Comparison of ENCODE assay signal across 24 cellular contexts in genomic region chr6:126100386-126100785, GRCh38.
"Had no signal": no experiment of that assay in that cellular context is flagged by ENCODE, and none has a peak within 500 bp of the region (broad histone marks: within the 10 kb centered on the region; RNA-seq: fewer than 3 reads in every experiment).

No MANE protein-coding gene starts in this region.

- DNase-seq: colonic mucosa; cortex of kidney; effector CD8-positive, alpha-beta T cell; effector memory CD8-positive, alpha-beta T cell; endodermal cell; esophagus squamous epithelium; foreskin fibroblast; heart left ventricle; hypothalamus; immature natural killer cell; islet precursor cell; left cardiac atrium; left lung; left ventricle myocardium superior; lower lobe of right lung; mesendoderm; midbrain; naive thymus-derived CD4-positive, alpha-beta T cell had no signal

- H3K27ac ChIP-seq: colonic mucosa, esophagus squamous epithelium, gastroesophageal sphincter, heart left ventricle, hepatocyte, left lung, lower lobe of right lung had no signal

- H3K36me3 ChIP-seq: colonic mucosa, esophagus squamous epithelium, lower lobe of right lung had no signal

- H3K4me3 ChIP-seq: colonic mucosa, esophagus squamous epithelium, gastroesophageal sphincter, heart left ventricle, hepatocyte, left lung, lower lobe of right lung had no signal

- H3K4me1 Mint-ChIP-seq: immature natural killer cell, memory B cell had no signal

- H3K4me2 ChIP-seq: hepatocyte had no signal

- H3K4me3 Mint-ChIP-seq: dendritic cell treated with granulocyte-macrophage colony-stimulating factor and Interleukin-4, amounts not matched to agents 40 ng/mL and 50 ng/mL, for 4 days; effector memory CD8-positive, alpha-beta T cell; endodermal cell; immature natural killer cell; memory B cell; naive thymus-derived CD4-positive, alpha-beta T cell had no signal

- H3K9me3 ChIP-seq: colonic mucosa, esophagus squamous epithelium, gastroesophageal sphincter, left lung, lower lobe of right lung had no signal

- H3K27me3 Mint-ChIP-seq: dendritic cell treated with granulocyte-macrophage colony-stimulating factor and Interleukin-4, amounts not matched to agents 40 ng/mL and 50 ng/mL, for 4 days; effector memory CD8-positive, alpha-beta T cell; memory B cell; naive thymus-derived CD4-positive, alpha-beta T cell had no signal

- H2AFZ ChIP-seq: hepatocyte had no signal

- H3K4me1 ChIP-seq: colonic mucosa, esophagus squamous epithelium, gastroesophageal sphincter, heart left ventricle, left lung, lower lobe of right lung had no signal

- H3K79me2 ChIP-seq: hepatocyte had no signal

- H3K9me3 Mint-ChIP-seq: dendritic cell treated with granulocyte-macrophage colony-stimulating factor and Interleukin-4, amounts not matched to agents 40 ng/mL and 50 ng/mL, for 4 days; effector memory CD8-positive, alpha-beta T cell; immature natural killer cell had no signal

- ATAC-seq: effector memory CD8-positive, alpha-beta T cell; gastroesophageal sphincter; heart left ventricle; left cardiac atrium; left lung; left ventricle myocardium superior; lower lobe of right lung; naive thymus-derived CD4-positive, alpha-beta T cell had no signal

- H3K27ac Mint-ChIP-seq: dendritic cell treated with granulocyte-macrophage colony-stimulating factor and Interleukin-4, amounts not matched to agents 40 ng/mL and 50 ng/mL, for 4 days; effector memory CD8-positive, alpha-beta T cell; endodermal cell; immature natural killer cell; memory B cell; naive thymus-derived CD4-positive, alpha-beta T cell had no signal

- H3K27me3 ChIP-seq: colonic mucosa, esophagus squamous epithelium, gastroesophageal sphincter, hepatocyte, left lung had no signal

- FAIRE-seq: endometrium, frontal cortex had no signal
